Comparison of ENCODE assay signal across 22 cellular contexts in the genomic region with DNA sequence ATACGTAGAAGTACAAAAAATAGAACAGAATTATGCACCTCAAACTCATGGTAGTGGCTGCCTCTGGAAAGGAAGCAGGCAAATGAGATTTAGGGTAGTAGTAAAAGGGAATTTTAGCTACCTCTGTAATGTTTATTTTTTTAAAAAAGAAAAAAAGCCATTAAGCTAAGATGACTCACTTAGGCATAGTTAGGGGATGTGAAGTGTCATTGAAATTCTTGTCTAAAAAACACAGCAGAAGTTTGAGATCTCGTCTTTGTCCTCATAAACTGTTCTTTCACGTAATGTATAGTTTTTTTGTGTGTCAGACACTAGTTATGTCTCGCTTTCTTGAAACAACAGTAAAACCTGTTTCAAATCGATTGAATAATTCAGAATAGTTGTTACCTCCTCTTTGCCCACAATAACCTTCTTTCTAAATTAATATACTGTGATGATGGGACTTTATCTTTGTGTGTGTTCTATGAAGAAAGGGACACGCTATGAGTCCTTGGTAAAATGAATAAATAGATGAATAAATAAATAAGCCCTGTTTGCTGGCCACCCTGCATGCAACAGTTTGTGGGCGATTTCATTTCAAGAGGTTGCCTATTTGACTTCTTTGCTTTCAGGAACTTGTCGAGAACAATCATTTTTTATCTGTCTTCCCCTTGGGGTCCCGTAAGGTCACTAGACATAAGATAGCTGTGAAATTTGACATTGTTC. TPM values are rescaled to one million over a fixed set of nuclear protein-coding genes. Genes with fewer than 3 reads are reported as not detected.
DNase-seq lines count a peak whose midpoint lies in the region; ATAC-seq and TF ChIP-seq lines count a peak whose summit lies in the region.
"Had no signal": no experiment of that assay in that cellular context is flagged by ENCODE, and none has a peak within 500 bp of the region (broad histone marks: within the 10 kb centered on the region; RNA-seq: fewer than 3 reads in every experiment).

No MANE protein-coding gene starts in this region.

- H3K4me3 ChIP-seq in OCI-LY3 (ENCODE audit: low read length) = peak overlapping the region; percentile 50
- peak overlapping the region; percentile 13 for H3K4me3 ChIP-seq in brain microvascular endothelial cell (ENCODE audit: low read depth, low read length)
- H3K4me3 ChIP-seq in smooth muscle cell = no peak overlapping the region
- H3K4me3 ChIP-seq in osteoblast (ENCODE audit: insufficient read depth, low read length) = no peak overlapping the region
- H3K4me3 ChIP-seq: MG63 had no signal

- H3K4me2 ChIP-seq in OCI-LY3 (ENCODE audit: low read length) (peak overlapping the region; percentile 63), smooth muscle cell (peak overlapping the region; percentile 44), osteoblast (ENCODE audit: insufficient read depth, low read length) (no peak overlapping the region)
- H3K4me2 ChIP-seq: SK-N-SH had no signal

- 71% methylated on average over 9 of the region's 9 CpGs for WGBS in smooth muscle cell (ENCODE audit: low lambda C conversion rate)

- H3K9ac ChIP-seq in OCI-LY3 (ENCODE audit: low read length) (no peak overlapping the region), smooth muscle cell (ENCODE audit: low read depth) (no peak overlapping the region)
- H3K9ac ChIP-seq: SK-N-SH had no signal

- no peaks in the 10 kb centered on the region for H3F3A ChIP-seq in smooth muscle cell (ENCODE audit: low read depth)

- peak overlapping the region; percentile 65; the same call in 1 of the 2 replicates for H2AFZ ChIP-seq in OCI-LY3 (ENCODE audit: low read depth, low read length)
- no peak overlapping the region for H2AFZ ChIP-seq in smooth muscle cell (ENCODE audit: low read depth)
- no peak overlapping the region for H2AFZ ChIP-seq in osteoblast (ENCODE audit: low read length)

- H3K27ac ChIP-seq in OCI-LY3 (ENCODE audit: low read length) (no peak overlapping the region), brain microvascular endothelial cell (no peak overlapping the region), smooth muscle cell (ENCODE audit: low read depth) (no peak overlapping the region), osteoblast (ENCODE audit: low read depth, low read length) (no peak overlapping the region)
- H3K27ac ChIP-seq: 22Rv1 had no signal

- H3K27me3 ChIP-seq in OCI-LY3 (ENCODE audit: low read depth, low read length) (no peaks in the 10 kb centered on the region), brain microvascular endothelial cell (replicated peaks) (peaks cover 8% of the 10 kb centered on the region), smooth muscle cell (ENCODE audit: low read depth) (peaks cover 8% of the 10 kb centered on the region), osteoblast (ENCODE audit: insufficient read depth, low read length) (peaks cover 34% of the 10 kb centered on the region)

- H3K4me1 ChIP-seq in OCI-LY3 (ENCODE audit: low read length) (peaks cover 13% of the 10 kb centered on the region), smooth muscle cell (ENCODE audit: low read depth) (peaks cover 18% of the 10 kb centered on the region), osteoblast (ENCODE audit: insufficient read depth, low read length) (no peaks in the 10 kb centered on the region)

- H3K36me3 ChIP-seq in OCI-LY3 (replicated peaks; ENCODE audit: low read depth, low read length) (no peaks in the 10 kb centered on the region), brain microvascular endothelial cell (replicated peaks) (no peaks in the 10 kb centered on the region), smooth muscle cell (ENCODE audit: low read depth) (no peaks in the 10 kb centered on the region), osteoblast (ENCODE audit: insufficient read depth, low read length) (no peaks in the 10 kb centered on the region)
- H3K36me3 ChIP-seq: MG63 had no signal

- DNase-seq in DMS53 (lab: John Stamatoyannopoulos, UW) (peak; percentile 13), DMS53 treated with DMSO at 0.1 percent for 48 hours (lab: John Stamatoyannopoulos, UW; ENCODE audit: unreplicated experiment) (no peak), brain microvascular endothelial cell (no peak), smooth muscle cell (lab: John Stamatoyannopoulos, UW; ENCODE audit: unreplicated experiment) (no peak), osteoblast (ENCODE audit: insufficient read length, low spot score, missing footprints) (no peak), retina (no peak)
- DNase-seq: activated CD4-positive, alpha-beta T cell treated with anti-CD3 and anti-CD28 coated beads, Interleukin-2, amount 50 U/mL, for 1 hour; activated gamma-delta T cell treated with Interleukin-2 at 50 U/mL for 16 hours; activated T-cell treated with anti-CD3 and anti-CD28 coated beads, Interleukin-2, amount 50 U/mL, for 4 hours; CD4-positive, alpha-beta T cell; effector CD8-positive, alpha-beta T cell; H9; MG63; naive thymus-derived CD8-positive, alpha-beta T cell; NCI-H1105 treated with DMSO at 0.1 percent for 48 hours; NCI-H2029; NCI-H2227 treated with DMSO at 0.1 percent for 48 hours; SK-N-SH; stimulated activated CD4-positive, alpha-beta T cell treated with anti-CD3 and anti-CD28 coated beads, Interleukin-4, amount 100 ng/mL, for 1 hour had no signal

- ATAC-seq in HG03571 (IDR thresholded peaks at IDR 0.05; ENCODE audit: unreplicated experiment) = no peak
- ATAC-seq: activated T-cell treated with anti-CD3 and anti-CD28 coated beads, Interleukin-2, amount 50 U/mL, for 4 hours; naive thymus-derived CD8-positive, alpha-beta T cell had no signal

- H3K79me2 ChIP-seq in OCI-LY3 (ENCODE audit: low read length) = no peaks in the 10 kb centered on the region
- no peaks in the 10 kb centered on the region for H3K79me2 ChIP-seq in smooth muscle cell (ENCODE audit: low read depth)
- H3K79me2 ChIP-seq in osteoblast (ENCODE audit: insufficient read depth, low read length) = no peaks in the 10 kb centered on the region

- H4K20me1 ChIP-seq in OCI-LY3 (ENCODE audit: insufficient read depth, low read length) (no peaks in the 10 kb centered on the region), smooth muscle cell (ENCODE audit: low read depth) (no peaks in the 10 kb centered on the region), osteoblast (ENCODE audit: insufficient read depth, low read length) (no peaks in the 10 kb centered on the region)

- H3K9me3 ChIP-seq in OCI-LY3 (ENCODE audit: insufficient read depth, low read length) (no peaks in the 10 kb centered on the region), smooth muscle cell (replicated peaks; ENCODE audit: low read depth) (no peaks in the 10 kb centered on the region), osteoblast (ENCODE audit: low read depth, low read length) (no peaks in the 10 kb centered on the region)
- H3K9me3 ChIP-seq: MG63, SK-N-SH had no signal

- no peak for TF ChIP-seq CTCF in OCI-LY3 (IDR thresholded peaks at IDR 0.05; ENCODE audit: low read depth, low read length)
- no peak for TF ChIP-seq CTCF in brain microvascular endothelial cell (IDR thresholded peaks at IDR 0.05; ENCODE audit: low read depth, low read length, missing control alignments)
- TF ChIP-seq CTCF in smooth muscle cell (IDR thresholded peaks at IDR 0.05; ENCODE audit: borderline replicate concordance, insufficient read depth, poor library complexity, severe bottlenecking) = no peak
- no peak for TF ChIP-seq CTCF in osteoblast (IDR thresholded peaks at IDR 0.05; ENCODE audit: extremely low read depth, low read depth, low read length)

- in situ Hi-C loops in brain microvascular endothelial cell (cut with HindIII; ENCODE audit: low pct_ligation_motif_present, low sequenced_read_pairs) = no loop called here

RNA-seq across cellular contexts. Expression of a gene that starts 14.5 kb away (rescaled TPM):
- total RNA-seq in smooth muscle cell (12.0 and 12.1 TPM in 2 replicates), osteoblast (40.2 and 41.8 TPM in 2 replicates)
- polyA plus RNA-seq in smooth muscle cell = 7.2 and 11.7 TPM in 2 replicates

Comparison
In these comparisons a context has a peak if more than half of its experiments do, and no peak if none do; other contexts are left out.
1. H3K4me3 ChIP-seq: peak in OCI-LY3 (single experiment) and brain microvascular endothelial cell (single experiment); none in smooth muscle cell (single experiment) and osteoblast (single experiment).